Comparison of ENCODE assay signal across 8 cellular contexts in genomic region chr1:83998599-83999315, GRCh38. TPM values are rescaled to one million over a fixed set of nuclear protein-coding genes. Genes with fewer than 3 reads are reported as not detected.
DNase-seq lines count a peak whose midpoint lies in the region; FAIRE-seq and TF ChIP-seq lines count a peak whose summit lies in the region.

Gene TTLL7 (minus strand): TSS chr1:83999132. CDS start chr1:83952211, 46,921 bp downstream.

- H3K27ac ChIP-seq in SK-N-SH (ENCODE audit: low read depth in 2 of 2, low read length in 1 of 2) (peak within 1 kb of the TSS; percentile 67 to 94), left ventricle myocardium inferior (replicated peaks) (peak within 1 kb of the TSS; percentile 76), urinary bladder (ENCODE audit: low read depth) (peak within 1 kb of the TSS; percentile 64)

- DNase-seq in ELR (ENCODE audit: low read depth) (peak; percentile 80), H54 (ENCODE audit: insufficient read length, low spot score) (peak; percentile 65), LoVo (ENCODE audit: low spot score) (peak; percentile 56), SK-N-SH (peak; percentile 92), left ventricle myocardium inferior (peak; percentile 82), progenitor cell of endocrine pancreas (ENCODE audit: low spot score, unreplicated experiment) (peak; percentile 77)
- peak; percentile 2 for DNase-seq in activated naive CD8-positive, alpha-beta T cell treated with anti-CD3 and anti-CD28 coated beads, Interleukin-2, amount 50 U/mL, for 16 hours (ENCODE audit: low read depth, low spot score)

- H3K36me3 Mint-ChIP-seq in progenitor cell of endocrine pancreas (ENCODE audit: insufficient read depth), result peaks cover 3% of the 10 kb centered on the region

- peak within 1 kb of the TSS; percentile 98 for H3K27ac Mint-ChIP-seq in progenitor cell of endocrine pancreas

- H3K9me3 ChIP-seq in SK-N-SH, result no peaks in the 10 kb centered on the region
- no peaks in the 10 kb centered on the region for H3K9me3 ChIP-seq in left ventricle myocardium inferior (replicated peaks)

- H3K79me2 ChIP-seq in SK-N-SH (ENCODE audit: insufficient read depth), result peaks cover 2% of the 10 kb centered on the region; the same call in 1 of the 2 replicates

- CTCF ChIA-PET in SK-N-SH (lab: Yijun Ruan, JAX), result interaction anchor here (0.9 to 1.7 kb wide), 7 partner anchors 9 to 143 kb away, joined by 3 to 7 read pairs (median 3); no protein-coding TSS in a partner anchor

- POLR2A ChIA-PET in SK-N-SH (lab: Yijun Ruan, JAX), result interaction anchor here (0.6 to 1.6 kb wide), 5 partner anchors 13 to 79 kb away, joined by 3 to 10 read pairs (median 5); no protein-coding TSS in a partner anchor

- peaks cover 15% of the 10 kb centered on the region for H3F3A ChIP-seq in SK-N-SH (replicated peaks; ENCODE audit: insufficient read depth)

- TF ChIP-seq CTCF in SK-N-SH (IDR thresholded peaks at IDR 0.05), result no peak
- no peak for TF ChIP-seq CTCF in left ventricle myocardium inferior (IDR thresholded peaks at IDR 0.05; ENCODE audit: borderline replicate concordance)
- no peak for TF ChIP-seq CTCF in progenitor cell of endocrine pancreas (IDR thresholded peaks at IDR 0.05; ENCODE audit: unreplicated experiment)

- H3K9me2 ChIP-seq in SK-N-SH, result no peaks in the 10 kb centered on the region

- no peaks in the 10 kb centered on the region for H3K27me3 ChIP-seq in SK-N-SH (ENCODE audit: insufficient read depth)
- peaks cover 51% of the 10 kb centered on the region for H3K27me3 ChIP-seq in left ventricle myocardium inferior (ENCODE audit: low read depth)

- H3K9me3 Mint-ChIP-seq in progenitor cell of endocrine pancreas (ENCODE audit: low read depth), result no peaks in the 10 kb centered on the region

- intact Hi-C loops in left ventricle myocardium inferior (cut with micrococcal nuclease), result no loop called here

- no peak for FAIRE-seq in H54 (lab: Jason Lieb, UNC)

- H3K4me1 ChIP-seq in SK-N-SH (ENCODE audit: control insufficient read depth in 1 of 2, insufficient read depth in 2 of 2, low read depth in 1 of 2, low read length in 1 of 2) (peaks cover 0 to 6% of the 10 kb centered on the region in 2 experiments; a peak in 3 of 4 replicates), left ventricle myocardium inferior (peaks cover 22% of the 10 kb centered on the region), urinary bladder (ENCODE audit: insufficient read depth) (no peaks in the 10 kb centered on the region)

- H3K4me3 Mint-ChIP-seq in progenitor cell of endocrine pancreas (ENCODE audit: low read depth), result peak within 1 kb of the TSS; percentile 92

- H3K4me3 ChIP-seq in SK-N-SH (ENCODE audit: low read depth in 2 of 2, low read length in 1 of 2) (peak within 1 kb of the TSS; percentile 81 to 93), left ventricle myocardium inferior (peak within 1 kb of the TSS; percentile 91), urinary bladder (ENCODE audit: low read depth, low read length) (peak within 1 kb of the TSS; percentile 60)

- peak in 1 of 2 experiments; percentile 58; a peak in 1 of 4 replicates for TF ChIP-seq EP300 in SK-N-SH (IDR thresholded peaks at IDR 0.05; ENCODE audit: borderline replicate concordance in 1 of 2, low read depth in 1 of 2, low read length in 1 of 2)

- H3K4me1 Mint-ChIP-seq in progenitor cell of endocrine pancreas (ENCODE audit: low read depth), result peaks cover 39% of the 10 kb centered on the region

- TF ChIP-seq RAD21 in SK-N-SH (IDR thresholded peaks at IDR 0.05; ENCODE audit: low read length), result no peak

- no peaks in the 10 kb centered on the region for H4K20me1 ChIP-seq in SK-N-SH (ENCODE audit: insufficient read depth)

- peak within 1 kb of the TSS; percentile 90 for H3K9ac ChIP-seq in SK-N-SH

- TF ChIP-seq POLR2A in H54 (IDR thresholded peaks at IDR 0.05; ENCODE audit: low read depth, low read length), result peak; percentile 88

- WGBS in SK-N-SH (ENCODE audit: low lambda C conversion rate), result 5% methylated on average over 12 of the region's 66 CpGs
- WGBS in urinary bladder, result under 1% methylated on average over 66 of the region's 66 CpGs

- H3K36me3 ChIP-seq in SK-N-SH (replicated peaks in 1 of 2; ENCODE audit: control insufficient read depth in 1 of 2, insufficient read depth in 2 of 2, low read length in 1 of 2) (no peaks in the 10 kb centered on the region), left ventricle myocardium inferior (no peaks in the 10 kb centered on the region), urinary bladder (ENCODE audit: insufficient read depth) (no peaks in the 10 kb centered on the region)

- H3K4me2 ChIP-seq in SK-N-SH, result peak within 1 kb of the TSS; percentile 88

- H3K27me3 Mint-ChIP-seq in progenitor cell of endocrine pancreas, result peaks cover 24% of the 10 kb centered on the region

- peak within 1 kb of the TSS; percentile 96 for H2AFZ ChIP-seq in SK-N-SH (ENCODE audit: low read depth)

TF ChIP-seq in SK-N-SH, 30 proteins besides CTCF, POLR2A, EP300 and RAD21:
- TF ChIP-seq POLR2AphosphoS5 (IDR thresholded peaks at IDR 0.05; ENCODE audit: low read depth, low read length) (peak; percentile 38; the same call in 1 of the 2 replicates), TAF1 (IDR thresholded peaks at IDR 0.05; ENCODE audit: borderline replicate concordance, low read depth, low read length) (peak; percentile 45), NFIC (IDR thresholded peaks at IDR 0.05; ENCODE audit: borderline replicate concordance) (peak; percentile 17; the same call in 1 of the 2 replicates), GATA2 (CRISPR knock-in tag; IDR thresholded peaks at IDR 0.05) (no peak), IRF3 (IDR thresholded peaks at IDR 0.05; ENCODE audit: low read depth, low read length) (no peak), TCF12 (IDR thresholded peaks at IDR 0.05) (peak; percentile 14; the same call in 1 of the 2 replicates), NRF1 (IDR thresholded peaks at IDR 0.05; ENCODE audit: low read depth, low read length) (no peak), MXI1 (IDR thresholded peaks at IDR 0.05; ENCODE audit: low read depth, low read length) (peak; percentile 49), FOSL2 (IDR thresholded peaks at IDR 0.05; ENCODE audit: borderline replicate concordance, low read depth) (0 out of 2 replicates have a peak, but pooled peaks have one; percentile 0), FOXM1 (IDR thresholded peaks at IDR 0.05; ENCODE audit: low read depth) (no peak), ZBTB33 (IDR thresholded peaks at IDR 0.05; ENCODE audit: borderline replicate concordance, low read depth) (no peak), JUND (IDR thresholded peaks at IDR 0.05) (peak; percentile 21; the same call in 1 of the 2 replicates)

RNA-seq across cellular contexts. Expression of gene TTLL7, which starts in this region (rescaled TPM):
- polyA plus RNA-seq in SK-N-SH (2012; rRNA removed) (7.3 and 11.5 TPM in 2 replicates), urinary bladder (11.4 TPM)
- polyA plus RNA-seq in SK-N-SH (2012; cell fraction: cytosol; rRNA removed), result 7.2 and 7.3 TPM in 2 replicates
- polyA plus RNA-seq in SK-N-SH (2012; cell fraction: nucleus; rRNA removed), result 11.3 and 29.3 TPM in 2 replicates
- total RNA-seq in left ventricle myocardium inferior (7.8 TPM), progenitor cell of endocrine pancreas (106 and 117 TPM in 2 replicates), urinary bladder (58.5 TPM)

Comparison
In these comparisons a context has a peak if more than half of its experiments do, and no peak if none do; other contexts are left out.
1. Peak in every context shown above with its lines: DNase-seq, H3K4me3 ChIP-seq and H3K27ac ChIP-seq.
2. DNase-seq: peak in every context shown above with its lines; median percentile 92 in SK-N-SH; 82 in left ventricle myocardium inferior; 80 in ELR; 77 in progenitor cell of endocrine pancreas; 65 in H54; 56 in LoVo; 2 in activated naive CD8-positive, alpha-beta T cell treated with anti-CD3 and anti-CD28 coated beads, Interleukin-2, amount 50 U/mL, for 16 hours.